ENCODE assay signal across 15 cellular contexts in the genomic region with DNA sequence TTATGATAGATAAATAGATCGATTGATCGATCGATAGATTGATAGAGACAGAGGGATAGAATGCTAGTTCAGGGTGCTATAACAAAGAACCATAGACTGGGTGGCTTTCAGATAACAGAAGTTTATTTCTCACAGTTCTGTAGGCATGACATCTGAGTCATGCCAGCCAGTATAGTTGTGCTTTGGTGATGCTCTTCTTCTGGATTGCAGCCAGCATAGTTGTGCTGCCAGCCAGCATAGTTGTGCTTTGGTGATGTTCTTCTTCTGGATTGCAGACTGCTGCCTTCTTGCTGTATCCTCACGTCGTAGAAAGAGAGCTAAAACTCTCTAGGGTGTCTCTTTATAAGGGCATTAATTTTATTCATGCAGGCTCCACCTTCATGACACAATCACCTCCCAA.
DNase-seq lines count a peak whose midpoint lies in the region; ATAC-seq, FAIRE-seq and TF ChIP-seq lines count a peak whose summit lies in the region.
"Had no signal": no experiment of that assay in that cellular context is flagged by ENCODE, and none has a peak within 500 bp of the region (broad histone marks: within the 10 kb centered on the region; RNA-seq: fewer than 3 reads in every experiment).

No MANE protein-coding gene starts in this region.

- no peak overlapping the region for H3K18ac ChIP-seq in mesenchymal stem cell (ENCODE audit: low read depth in 1 of 2, low read length in 2 of 2)

- 96% methylated on average over 3 of the region's 5 CpGs for WGBS in mesenchymal stem cell
- WGBS in tibial nerve, 2 donors, result 77 to 78% methylated on average over 5 of the region's 5 CpGs

- H3K27ac Mint-ChIP-seq in Calu3 (ENCODE audit: unreplicated experiment), result no peak overlapping the region

- TF ChIP-seq CTCF in Calu3 (IDR thresholded peaks at IDR 0.05; ENCODE audit: unreplicated experiment) (no peak), bronchial epithelial cell (IDR thresholded peaks at IDR 0.05; ENCODE audit: insufficient read depth, low read length, severe bottlenecking) (no peak), tibial nerve (IDR thresholded peaks at IDR 0.05) (no peak)

- H3K4me3 Mint-ChIP-seq in Calu3 (ENCODE audit: low read depth, unreplicated experiment), result no peak overlapping the region

- no peak overlapping the region for H3K9ac ChIP-seq in mesenchymal stem cell (ENCODE audit: low read length)

- CTCF ChIA-PET in Calu3 (lab: Charles Lee), result no interaction called here

- H2BK120ac ChIP-seq in mesenchymal stem cell (ENCODE audit: low read depth, low read length), result no peak overlapping the region

- H3K23ac ChIP-seq in mesenchymal stem cell (ENCODE audit: low read length in 2 of 2), result no peak overlapping the region

- H3K9me3 ChIP-seq in mesenchymal stem cell (ENCODE audit: control insufficient read depth, low read length) (no peaks in the 10 kb centered on the region), tibial nerve (no peaks in the 10 kb centered on the region)
- H3K9me3 ChIP-seq: mucosa of descending colon, upper lobe of right lung had no signal

- H3K36me3 ChIP-seq in bronchial epithelial cell (ENCODE audit: control insufficient read depth, insufficient read depth, low read length) (no peaks in the 10 kb centered on the region), mesenchymal stem cell (ENCODE audit: control insufficient read depth in 1 of 2, insufficient read depth in 2 of 2, low read depth in 1 of 2, low read length in 2 of 2) (no peaks in the 10 kb centered on the region), tibial nerve (no peaks in the 10 kb centered on the region)
- H3K36me3 ChIP-seq: upper lobe of right lung had no signal

- no peak overlapping the region for H3K4me3 ChIP-seq in bronchial epithelial cell (ENCODE audit: low read depth, low read length)
- no peak overlapping the region for H3K4me3 ChIP-seq in mesenchymal stem cell (ENCODE audit: insufficient read depth in 1 of 2, low read depth in 1 of 2, low read length in 2 of 2)
- no peak overlapping the region for H3K4me3 ChIP-seq in tibial nerve
- H3K4me3 ChIP-seq: mucosa of descending colon, upper lobe of right lung had no signal

- BruUV-seq in Calu3 (replicated peaks; lab: Mats Ljungman, UMichigan), result no TSS peak

- peaks cover 24% of the 10 kb centered on the region for H3K4me1 Mint-ChIP-seq in Calu3 (ENCODE audit: low read depth, unreplicated experiment)

- H3K9me3 Mint-ChIP-seq in Calu3 (ENCODE audit: low read depth, unreplicated experiment), result no peaks in the 10 kb centered on the region

- H3K4me2 ChIP-seq in mesenchymal stem cell (ENCODE audit: low read length, poor library complexity, severe bottlenecking), result no peak overlapping the region

- H3K27me3 ChIP-seq in bronchial epithelial cell (ENCODE audit: control insufficient read depth, insufficient read depth, low read length), result no peaks in the 10 kb centered on the region
- no peaks in the 10 kb centered on the region for H3K27me3 ChIP-seq in mesenchymal stem cell (ENCODE audit: control insufficient read depth in 1 of 2, insufficient read depth in 1 of 2, low read length in 2 of 2)
- no peaks in the 10 kb centered on the region for H3K27me3 ChIP-seq in tibial nerve
- H3K27me3 ChIP-seq: upper lobe of right lung had no signal

- TF ChIP-seq POLR2A in tibial nerve (IDR thresholded peaks at IDR 0.05), result no peak

- H2AK5ac ChIP-seq in mesenchymal stem cell (ENCODE audit: low read length, severe bottlenecking), result no peak overlapping the region

- peak overlapping the region; percentile 41 for H3K27ac ChIP-seq in mesenchymal stem cell (ENCODE audit: low read length, poor library complexity, severe bottlenecking)
- no peak overlapping the region for H3K27ac ChIP-seq in tibial nerve
- H3K27ac ChIP-seq: upper lobe of right lung had no signal

- H3K36me3 Mint-ChIP-seq in Calu3 (ENCODE audit: insufficient read depth, unreplicated experiment), result no peaks in the 10 kb centered on the region

- H4K8ac ChIP-seq in mesenchymal stem cell (ENCODE audit: low read length), result no peak overlapping the region

- ATAC-seq in GM21619 (IDR thresholded peaks at IDR 0.05; ENCODE audit: unreplicated experiment), result no peak
- ATAC-seq: mucosa of descending colon, upper lobe of right lung had no signal

- H2AFZ ChIP-seq in mesenchymal stem cell (ENCODE audit: low read depth, low read length), result no peak overlapping the region

- intact Hi-C loops in Calu3 (cut with micrococcal nuclease; ENCODE audit: unreplicated experiment), result no loop called here

- TF ChIP-seq EP300 in tibial nerve (IDR thresholded peaks at IDR 0.05), result no peak

- no peak overlapping the region for H3K14ac ChIP-seq in mesenchymal stem cell (ENCODE audit: low read length in 2 of 2)

- H3K4ac ChIP-seq in mesenchymal stem cell (ENCODE audit: low read depth in 1 of 2, low read length in 2 of 2), result no peak overlapping the region

- no peak for FAIRE-seq in bronchial epithelial cell (lab: Jason Lieb, UNC)

- H4K91ac ChIP-seq in mesenchymal stem cell (ENCODE audit: low read length), result no peak overlapping the region

- H2BK5ac ChIP-seq in mesenchymal stem cell (ENCODE audit: low read depth, low read length, poor library complexity, severe bottlenecking), result no peak overlapping the region

- no peaks in the 10 kb centered on the region for H3K27me3 Mint-ChIP-seq in Calu3 (ENCODE audit: unreplicated experiment)

- H3K4me1 ChIP-seq in mesenchymal stem cell (ENCODE audit: control insufficient read depth, insufficient read depth, low read depth, low read length) (no peaks in the 10 kb centered on the region), tibial nerve (no peaks in the 10 kb centered on the region)
- H3K4me1 ChIP-seq: upper lobe of right lung had no signal

- H2BK15ac ChIP-seq in mesenchymal stem cell (ENCODE audit: low read depth, poor library complexity, severe bottlenecking), result no peak overlapping the region

- no peaks in the 10 kb centered on the region for H3K79me1 ChIP-seq in mesenchymal stem cell (replicated peaks; ENCODE audit: low read length, poor library complexity, severe bottlenecking)

- DNase-seq in Calu3, result peak; percentile 19
- DNase-seq in NCI-H446 treated with DMSO at 0.1 percent for 48 hours (lab: John Stamatoyannopoulos, UW), result peak; percentile 88
- peak; percentile 75 for DNase-seq in bronchial epithelial cell (ENCODE audit: low read depth)
- DNase-seq in mesenchymal stem cell, result no peak
- no peak for DNase-seq in NCI-H2196 treated with DMSO at 0.1 percent for 48 hours (lab: John Stamatoyannopoulos, UW; ENCODE audit: unreplicated experiment)
- no peak for DNase-seq in tibial nerve (ENCODE audit: low spot score in 2 of 2)
- DNase-seq in RPMI8226, result no peak
- DNase-seq: activated CD8-positive, alpha-beta memory T cell treated with anti-CD3 and anti-CD28 coated beads for 24 hours; central memory CD4-positive, alpha-beta T cell; mucosa of descending colon; NCI-H1436; NCI-H526 treated with DMSO at 0.1 percent for 48 hours; SHP77 treated with DMSO at 0.1 percent for 48 hours; upper lobe of right lung had no signal

- H2BK12ac ChIP-seq in mesenchymal stem cell (ENCODE audit: low read length in 2 of 2), result no peak overlapping the region

Comparison
In these comparisons a context has a peak if more than half of its experiments do, and no peak if none do; other contexts are left out.
1. DNase-seq: peak in Calu3 (single experiment), NCI-H446 treated with DMSO at 0.1 percent for 48 hours (single experiment) and bronchial epithelial cell (single experiment); none in mesenchymal stem cell (single experiment), NCI-H2196 treated with DMSO at 0.1 percent for 48 hours (single experiment), tibial nerve (0 of 2) and RPMI8226 (single experiment).